In the genomic region with DNA sequence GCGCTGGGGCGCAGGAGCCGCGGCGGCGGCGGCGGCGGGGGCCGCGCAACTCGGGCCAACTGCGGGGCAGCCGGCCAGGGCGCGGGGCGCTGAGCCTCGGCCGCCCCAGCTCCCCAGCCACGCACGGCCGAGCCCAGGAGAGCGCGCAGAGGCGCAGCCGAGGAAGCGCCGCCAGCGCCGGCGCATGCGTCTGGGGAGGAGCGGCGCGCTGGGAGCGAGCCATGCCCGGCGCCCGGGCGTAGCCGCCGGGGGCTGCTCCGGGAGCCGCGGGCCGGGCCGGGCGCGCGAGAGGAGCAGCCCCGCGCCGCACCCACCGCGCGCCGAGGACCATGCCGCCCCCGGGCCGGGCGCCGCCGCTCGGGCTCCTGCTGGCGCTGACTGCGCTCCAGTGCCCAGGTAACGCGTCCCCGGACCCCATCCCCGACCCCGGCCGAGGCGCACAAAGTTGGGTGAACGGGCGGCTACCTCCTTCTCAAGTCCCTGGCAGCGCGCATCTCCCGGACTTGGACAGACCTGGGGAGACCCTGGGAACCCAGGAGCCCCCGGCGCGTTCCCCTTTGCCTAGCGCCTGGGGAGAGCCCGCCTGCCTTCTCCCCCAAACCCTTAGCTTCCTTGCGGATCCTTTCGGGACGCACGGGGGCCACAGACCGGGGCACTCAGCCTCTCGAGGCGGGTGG, we compare ENCODE assay signal across 8 cellular contexts. TPM values are rescaled to one million over a fixed set of nuclear protein-coding genes. Genes with fewer than 3 reads are reported as not detected.
DNase-seq lines count a peak whose midpoint lies in the region; ATAC-seq, FAIRE-seq and TF ChIP-seq lines count a peak whose summit lies in the region.

No MANE protein-coding gene starts in this region.

- in situ Hi-C loops in Panc1 (cut with HindIII; ENCODE audit: low pct_unique_long_range_greater_than_20kb, low sequenced_read_pairs) = no loop called here

- no peak for TF ChIP-seq POLR2A in heart left ventricle (IDR thresholded peaks at IDR 0.05)

- H3K36me3 ChIP-seq in heart left ventricle (no peaks in the 10 kb centered on the region), Panc1 (ENCODE audit: control insufficient read depth, insufficient read depth, low read length) (no peaks in the 10 kb centered on the region), iPS-20b (ENCODE audit: insufficient read depth, low read depth, low read length) (no peaks in the 10 kb centered on the region)

- no peak for FAIRE-seq in urothelium cell line (lab: Jason Lieb, UNC)

- BruUV-seq in Panc1 (replicated peaks; lab: Mats Ljungman, UMichigan) = no TSS peak

- intact Hi-C loops in heart left ventricle (cut with DNase I) (loop anchor here in 7 of 10 donors (5.0 to 10.0 kb wide), 6 partner anchors 82 to 1688 kb away; no protein-coding TSS in a partner anchor), cardiac septum (cut with DNase I) (loop anchor here (10.0 kb wide), 1 partner anchor 348 kb away; no protein-coding TSS in a partner anchor), Panc1 (cut with micrococcal nuclease; ENCODE audit: unreplicated experiment) (loop anchor here (10.0 kb wide), 1 partner anchor 348 kb away; no protein-coding TSS in a partner anchor)

- DNase-seq in heart left ventricle (peak in 1 of 5 donors; percentile 62), cardiac septum (ENCODE audit: low spot score) (no peak), Panc1 (ENCODE audit: low read depth, low spot score) (no peak), urothelium cell line (ENCODE audit: low spot score) (peak; percentile 63), UCSD-AML1 (lab: John Stamatoyannopoulos, UW; ENCODE audit: unreplicated experiment) (no peak)
- DNase-seq in stimulated activated CD4-positive, alpha-beta T cell treated with anti-CD3 and anti-CD28 coated beads, Interleukin-12 subunit alpha, Interleukin-12 subunit beta, amount 100 ng/mL, for 4 hours = no peak

- POLR2A ChIA-PET in Panc1 (lab: Charles Lee) = no interaction called here

- H3K27ac ChIP-seq in heart left ventricle (no peak overlapping the region), Panc1 (ENCODE audit: low read length) (no peak overlapping the region), iPS-20b (ENCODE audit: low read length) (no peak overlapping the region)

- H3K4me1 ChIP-seq in heart left ventricle (peaks cover 0 to 43% (median 10%) of the 10 kb centered on the region in 12 donors), Panc1 (ENCODE audit: control insufficient read depth, insufficient read depth, low read length) (peaks cover 17% of the 10 kb centered on the region), iPS-20b (ENCODE audit: insufficient read depth, low read length) (peaks cover 39% of the 10 kb centered on the region)

- TF ChIP-seq CTCF in heart left ventricle (IDR thresholded peaks at IDR 0.05) (no peak), Panc1 (IDR thresholded peaks at IDR 0.05) (no peak)

- 0 to 2% (median 1%) methylated on average over 4 to 90 of the region's 90 CpGs for WGBS in heart left ventricle, 4 donors

- peaks cover 6 to 68% (median 31%) of the 10 kb centered on the region in 9 donors for H3K27me3 ChIP-seq in heart left ventricle
- peaks cover 26% of the 10 kb centered on the region for H3K27me3 ChIP-seq in Panc1 (ENCODE audit: control insufficient read depth, insufficient read depth, low read length)
- peaks cover 76% of the 10 kb centered on the region for H3K27me3 ChIP-seq in iPS-20b (ENCODE audit: insufficient read depth, low read length)

- CTCF ChIA-PET in Panc1 (lab: Charles Lee) = no interaction called here

- peak overlapping the region; percentile 71; the same call in 1 of the 2 replicates for H3K9ac ChIP-seq in iPS-20b (ENCODE audit: low read depth, low read length)

- peak overlapping the region; percentile 16 to 56 (median 40) for H3K4me3 ChIP-seq in heart left ventricle
- peak overlapping the region in 1 of 2 experiments; percentile 24; a peak in 2 of 4 replicates for H3K4me3 ChIP-seq in Panc1 (ENCODE audit: low read depth in 2 of 2, low read length in 2 of 2)
- H3K4me3 ChIP-seq in iPS-20b (ENCODE audit: low read length) = peak overlapping the region; percentile 79

- ATAC-seq in heart left ventricle (no peak), Panc1 (peak; percentile 52), GM18873 (IDR thresholded peaks at IDR 0.05; ENCODE audit: low FRiP score, unreplicated experiment) (no peak)

- H3K9me3 ChIP-seq in heart left ventricle = no peaks in the 10 kb centered on the region
- H3K9me3 ChIP-seq in Panc1 (ENCODE audit: control insufficient read depth, insufficient read depth, low read depth, low read length) = no peaks in the 10 kb centered on the region
- H3K9me3 ChIP-seq in iPS-20b (ENCODE audit: insufficient read depth, low read depth, low read length) = no peaks in the 10 kb centered on the region

RNA-seq across cellular contexts. Expression of gene TMEM132B, which starts 0.4 kb away (rescaled TPM):
- 1 to 10 TPM in 5 of 9 donors, under 1 TPM in 4; 0.27 to 5.2 (median 1.5) TPM for total RNA-seq in heart left ventricle
- under 1 TPM; 0.25 to 0.27 TPM for polyA plus RNA-seq in heart left ventricle
- 0.08 TPM for total RNA-seq in cardiac septum
- 0.26 TPM for total RNA-seq in Panc1 (2021; ENCODE audit: unreplicated experiment)
- polyA plus RNA-seq in Panc1 (2012; ENCODE audit: insufficient read length) = 0.18 TPM
